In the genomic region with DNA sequence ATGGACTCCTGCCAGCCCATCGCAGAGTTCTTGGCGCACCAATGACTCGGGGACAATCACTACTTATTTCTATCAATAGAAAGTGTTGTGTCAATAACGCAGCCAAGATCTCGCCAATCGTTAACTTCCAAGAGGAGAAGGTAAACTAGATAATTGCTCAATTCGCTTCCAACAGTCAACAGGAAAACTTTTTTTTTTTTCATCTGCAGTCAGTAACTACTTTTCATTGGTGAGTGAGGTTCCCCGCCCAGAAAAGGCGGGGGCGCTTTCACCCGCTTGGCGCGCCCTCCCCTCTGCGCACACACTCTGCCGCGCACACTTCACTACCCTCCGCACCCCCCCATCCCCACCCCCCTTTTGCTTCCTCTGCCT, we compare ENCODE assay signal across 9 cellular contexts. TPM values are rescaled to one million over a fixed set of nuclear protein-coding genes. Genes with fewer than 3 reads are reported as not detected.
DNase-seq lines count a peak whose midpoint lies in the region; ATAC-seq and TF ChIP-seq lines count a peak whose summit lies in the region.
"Had no signal": no experiment of that assay in that cellular context is flagged by ENCODE, and none has a peak within 500 bp of the region (broad histone marks: within the 10 kb centered on the region; RNA-seq: fewer than 3 reads in every experiment).

A gene (minus strand): TSS at position 147 of the 372 bp plus-strand sequence. CDS start 313 bp downstream, outside the sequence.

- H3K9me2 ChIP-seq in HCT116 (ENCODE audit: insufficient read depth), result no peaks in the 10 kb centered on the region

- peak; percentile 83 for ATAC-seq in HCT116
- no peak for ATAC-seq in HG03095 (IDR thresholded peaks at IDR 0.05; ENCODE audit: unreplicated experiment)
- no peak for ATAC-seq in GM21360 (IDR thresholded peaks at IDR 0.05; ENCODE audit: unreplicated experiment)
- no peak for ATAC-seq in GM18502 (IDR thresholded peaks at IDR 0.05; ENCODE audit: poor library complexity, unreplicated experiment)
- ATAC-seq: natural killer cell had no signal

- H3K4me3 ChIP-seq in HCT116 (replicated peaks in 1 of 2; ENCODE audit: low read depth in 1 of 2, low read length in 2 of 2), result peak within 1 kb of the TSS; percentile 69 to 77
- peak within 1 kb of the TSS; percentile 1 for H3K4me3 ChIP-seq in fibroblast of mammary gland (ENCODE audit: control insufficient read depth, low read depth, low read length)
- H3K4me3 ChIP-seq in rectal smooth muscle tissue (ENCODE audit: low read length), result peak within 1 kb of the TSS; percentile 40

- TF ChIP-seq POLR2A in HCT116 (IDR thresholded peaks at IDR 0.05; ENCODE audit: borderline replicate concordance, extremely low read depth, insufficient read depth, insufficient read length), result no peak

- H3K27ac ChIP-seq in HCT116 (ENCODE audit: low read depth, low read length) (peak within 1 kb of the TSS; percentile 44; the same call in 1 of the 2 replicates), rectal smooth muscle tissue (ENCODE audit: low read depth, low read length) (no peak within 1 kb of the TSS)

- POLR2A ChIA-PET in HCT116 (lab: Charles Lee), result no interaction called here

- CTCF ChIA-PET in HCT116 (lab: Charles Lee), result no interaction called here

- no peaks in the 10 kb centered on the region for H3K79me2 ChIP-seq in HCT116 (ENCODE audit: insufficient read depth, low read length)

- no peaks in the 10 kb centered on the region; a peak in 1 of 4 replicates for H3K36me3 ChIP-seq in HCT116 (ENCODE audit: control insufficient read depth in 1 of 2, insufficient read depth in 2 of 2, low read length in 2 of 2)
- no peaks in the 10 kb centered on the region for H3K36me3 ChIP-seq in rectal smooth muscle tissue (ENCODE audit: control insufficient read depth, insufficient read depth, low read length)

- H3K27me3 ChIP-seq in HCT116 (ENCODE audit: insufficient read depth, low read length) (no peaks in the 10 kb centered on the region), rectal smooth muscle tissue (ENCODE audit: control insufficient read depth, insufficient read depth, low read length) (peaks cover 60% of the 10 kb centered on the region)

- H3K9ac ChIP-seq in HCT116 (ENCODE audit: low read length) (peak within 1 kb of the TSS; percentile 51), rectal smooth muscle tissue (ENCODE audit: low read length) (no peak within 1 kb of the TSS)

- TF ChIP-seq CTCF in HCT116 (IDR thresholded peaks at IDR 0.05 in 2 of 3, conservative IDR thresholded peaks at IDR 0.05 in 1 of 3; ENCODE audit: borderline replicate concordance in 1 of 3, insufficient read depth in 1 of 3, low read depth in 2 of 3, low read length in 2 of 3) (no peak), fibroblast of mammary gland (conservative IDR thresholded peaks at IDR 0.05; ENCODE audit: control insufficient read depth, insufficient read depth, low read depth, low read length) (no peak)

- peaks cover 0 to 12% of the 10 kb centered on the region in 2 experiments; a peak in 3 of 4 replicates for H3K4me1 ChIP-seq in HCT116 (ENCODE audit: control insufficient read depth in 1 of 2, insufficient read depth in 2 of 2, low read length in 2 of 2)
- no peaks in the 10 kb centered on the region for H3K4me1 ChIP-seq in rectal smooth muscle tissue (ENCODE audit: control insufficient read depth, insufficient read depth, low read length)

- no peak for TF ChIP-seq RAD21 in HCT116 (IDR thresholded peaks at IDR 0.05; ENCODE audit: low read depth)

- DNase-seq in HCT116 (ENCODE audit: low read depth, low spot score) (peak; percentile 53), NCI-H345 treated with DMSO at 0.1 percent for 48 hours (lab: John Stamatoyannopoulos, UW; ENCODE audit: unreplicated experiment) (peak; percentile 60), fibroblast of mammary gland (ENCODE audit: low read depth) (no peak), NCI-H2227 (lab: John Stamatoyannopoulos, UW; ENCODE audit: unreplicated experiment) (no peak)
- DNase-seq: natural killer cell had no signal

- H4K20me1 ChIP-seq in HCT116 (ENCODE audit: insufficient read depth), result no peaks in the 10 kb centered on the region

- peak within 1 kb of the TSS; percentile 97 for H2AFZ ChIP-seq in HCT116 (ENCODE audit: low read depth, low read length, poor library complexity, severe bottlenecking)

- intact Hi-C loops in HCT116 (cut with micrococcal nuclease), result loop anchor here (2.0 kb wide), 1 partner anchor 66 kb away; no protein-coding TSS in a partner anchor

- H3K9me3 ChIP-seq in HCT116 (ENCODE audit: control insufficient read depth in 1 of 2, insufficient read depth in 1 of 2, low read depth in 1 of 2, low read length in 2 of 2), result no peaks in the 10 kb centered on the region

- peak within 1 kb of the TSS; percentile 91 for H3K4me2 ChIP-seq in HCT116 (ENCODE audit: low read length)

- RAD21 ChIA-PET in HCT116 (lab: Charles Lee; ENCODE audit: low non-redundant PET in 1 of 2, low total read pairs in 2 of 2, uncharacterized antibody in 2 of 2, unreplicated experiment in 2 of 2), result interaction anchor here in 1 of 2 experiments (0.6 to 0.7 kb wide), 2 partner anchors 15 to 44 kb away, joined by 3 to 8 read pairs; no protein-coding TSS in a partner anchor

- no TSS peak for BruUV-seq in HCT116 (replicated peaks; lab: Mats Ljungman, UMichigan)

TF ChIP-seq in HCT116, 20 proteins besides CTCF, POLR2A, EP300 and RAD21:
- TF ChIP-seq EGR1 (IDR thresholded peaks at IDR 0.05; ENCODE audit: low read depth) (0 out of 2 replicates have a peak, but pooled peaks have one; percentile 37), CBX3 (IDR thresholded peaks at IDR 0.05; ENCODE audit: low read depth) (no peak), EZH2 (IDR thresholded peaks at IDR 0.05) (no peak), JUND (IDR thresholded peaks at IDR 0.05) (no peak), SRF (IDR thresholded peaks at IDR 0.05; ENCODE audit: low read depth) (no peak), ZNF274 (IDR thresholded peaks at IDR 0.05; ENCODE audit: low read depth, low read length) (no peak), ZFX (IDR thresholded peaks at IDR 0.05) (no peak), ELF1 (IDR thresholded peaks at IDR 0.05; ENCODE audit: borderline replicate concordance, low read depth) (no peak), EZH2phosphoT487 (IDR thresholded peaks at IDR 0.05; ENCODE audit: borderline replicate concordance) (no peak), CEBPB (IDR thresholded peaks at IDR 0.05; ENCODE audit: low read depth) (peak; percentile 44; the same call in 1 of the 2 replicates), SP1 (IDR thresholded peaks at IDR 0.05; ENCODE audit: low read depth) (peak; percentile 38; the same call in 1 of the 2 replicates), FOSL1 (IDR thresholded peaks at IDR 0.05; ENCODE audit: low read depth) (no peak), SIN3A (IDR thresholded peaks at IDR 0.05; ENCODE audit: low read depth) (no peak), POLR2AphosphoS5 (IDR thresholded peaks at IDR 0.05; ENCODE audit: low read depth, low read length) (no peak)
- TF ChIP-seq, protein P1, sequence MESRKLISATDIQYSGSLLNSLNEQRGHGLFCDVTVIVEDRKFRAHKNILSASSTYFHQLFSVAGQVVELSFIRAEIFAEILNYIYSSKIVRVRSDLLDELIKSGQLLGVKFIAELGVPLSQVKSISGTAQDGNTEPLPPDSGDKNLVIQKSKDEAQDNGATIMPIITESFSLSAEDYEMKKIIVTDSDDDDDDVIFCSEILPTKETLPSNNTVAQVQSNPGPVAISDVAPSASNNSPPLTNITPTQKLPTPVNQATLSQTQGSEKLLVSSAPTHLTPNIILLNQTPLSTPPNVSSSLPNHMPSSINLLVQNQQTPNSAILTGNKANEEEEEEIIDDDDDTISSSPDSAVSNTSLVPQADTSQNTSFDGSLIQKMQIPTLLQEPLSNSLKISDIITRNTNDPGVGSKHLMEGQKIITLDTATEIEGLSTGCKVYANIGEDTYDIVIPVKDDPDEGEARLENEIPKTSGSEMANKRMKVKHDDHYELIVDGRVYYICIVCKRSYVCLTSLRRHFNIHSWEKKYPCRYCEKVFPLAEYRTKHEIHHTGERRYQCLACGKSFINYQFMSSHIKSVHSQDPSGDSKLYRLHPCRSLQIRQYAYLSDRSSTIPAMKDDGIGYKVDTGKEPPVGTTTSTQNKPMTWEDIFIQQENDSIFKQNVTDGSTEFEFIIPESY (IDR thresholded peaks at IDR 0.05; ENCODE audit: extremely low read depth, insufficient replicate concordance, low read length), result no peak
- TF ChIP-seq, protein P2, sequence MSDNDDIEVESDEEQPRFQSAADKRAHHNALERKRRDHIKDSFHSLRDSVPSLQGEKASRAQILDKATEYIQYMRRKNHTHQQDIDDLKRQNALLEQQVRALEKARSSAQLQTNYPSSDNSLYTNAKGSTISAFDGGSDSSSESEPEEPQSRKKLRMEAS (IDR thresholded peaks at IDR 0.05), result no peak
- TF ChIP-seq, protein P3, sequence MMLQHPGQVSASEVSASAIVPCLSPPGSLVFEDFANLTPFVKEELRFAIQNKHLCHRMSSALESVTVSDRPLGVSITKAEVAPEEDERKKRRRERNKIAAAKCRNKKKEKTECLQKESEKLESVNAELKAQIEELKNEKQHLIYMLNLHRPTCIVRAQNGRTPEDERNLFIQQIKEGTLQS (IDR thresholded peaks at IDR 0.05), result no peak
- TF ChIP-seq, protein P4, sequence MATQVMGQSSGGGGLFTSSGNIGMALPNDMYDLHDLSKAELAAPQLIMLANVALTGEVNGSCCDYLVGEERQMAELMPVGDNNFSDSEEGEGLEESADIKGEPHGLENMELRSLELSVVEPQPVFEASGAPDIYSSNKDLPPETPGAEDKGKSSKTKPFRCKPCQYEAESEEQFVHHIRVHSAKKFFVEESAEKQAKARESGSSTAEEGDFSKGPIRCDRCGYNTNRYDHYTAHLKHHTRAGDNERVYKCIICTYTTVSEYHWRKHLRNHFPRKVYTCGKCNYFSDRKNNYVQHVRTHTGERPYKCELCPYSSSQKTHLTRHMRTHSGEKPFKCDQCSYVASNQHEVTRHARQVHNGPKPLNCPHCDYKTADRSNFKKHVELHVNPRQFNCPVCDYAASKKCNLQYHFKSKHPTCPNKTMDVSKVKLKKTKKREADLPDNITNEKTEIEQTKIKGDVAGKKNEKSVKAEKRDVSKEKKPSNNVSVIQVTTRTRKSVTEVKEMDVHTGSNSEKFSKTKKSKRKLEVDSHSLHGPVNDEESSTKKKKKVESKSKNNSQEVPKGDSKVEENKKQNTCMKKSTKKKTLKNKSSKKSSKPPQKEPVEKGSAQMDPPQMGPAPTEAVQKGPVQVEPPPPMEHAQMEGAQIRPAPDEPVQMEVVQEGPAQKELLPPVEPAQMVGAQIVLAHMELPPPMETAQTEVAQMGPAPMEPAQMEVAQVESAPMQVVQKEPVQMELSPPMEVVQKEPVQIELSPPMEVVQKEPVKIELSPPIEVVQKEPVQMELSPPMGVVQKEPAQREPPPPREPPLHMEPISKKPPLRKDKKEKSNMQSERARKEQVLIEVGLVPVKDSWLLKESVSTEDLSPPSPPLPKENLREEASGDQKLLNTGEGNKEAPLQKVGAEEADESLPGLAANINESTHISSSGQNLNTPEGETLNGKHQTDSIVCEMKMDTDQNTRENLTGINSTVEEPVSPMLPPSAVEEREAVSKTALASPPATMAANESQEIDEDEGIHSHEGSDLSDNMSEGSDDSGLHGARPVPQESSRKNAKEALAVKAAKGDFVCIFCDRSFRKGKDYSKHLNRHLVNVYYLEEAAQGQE (IDR thresholded peaks at IDR 0.05; ENCODE audit: low read depth), result no peak
TF ChIP-seq in HCT116: peak in this region for 3.

RNA-seq across cellular contexts. Expression of the gene that starts here (rescaled TPM):
- total RNA-seq in HCT116 (2021; ENCODE audit: unreplicated experiment), result 0.37 TPM
- polyA plus RNA-seq in HCT116 (2012), result 0.49 and 0.74 TPM in 2 replicates
- total RNA-seq: natural killer cell had no signal

Comparison
In these comparisons a context has a peak if more than half of its experiments do, and no peak if none do; other contexts are left out.
1. Peak in DNase-seq, ATAC-seq, H3K4me3 ChIP-seq, H3K27ac ChIP-seq, H3K9ac ChIP-seq and H3K4me2 ChIP-seq in HCT116; RNA of the gene not detected or under 1 TPM.
2. H3K4me3 ChIP-seq: peak in every context shown above with its lines; median percentile 73 in HCT116; 40 in rectal smooth muscle tissue; 1 in fibroblast of mammary gland.